Comparison of ENCODE assay signal across 8 cellular contexts in genomic region chr12:32400114-32400672, GRCh38. TPM values are rescaled to one million over a fixed set of nuclear protein-coding genes. Genes with fewer than 3 reads are reported as not detected.
DNase-seq lines count a peak whose midpoint lies in the region; ATAC-seq, FAIRE-seq and TF ChIP-seq lines count a peak whose summit lies in the region.

No MANE protein-coding gene starts in this region.

- TSS peak; percentile 73 for BruUV-seq in MCF 10A (replicated peaks; lab: Mats Ljungman, UMichigan)
- TSS peak; percentile 78 for BruUV-seq in HepG2 (replicated peaks; lab: Mats Ljungman, UMichigan)

- H3K27ac Mint-ChIP-seq in CD4-positive, CD25-positive, alpha-beta regulatory T cell = no peak overlapping the region
- H3K27ac Mint-ChIP-seq in MCF 10A (ENCODE audit: low read depth, unreplicated experiment) (peak overlapping the region; percentile 92), type B pancreatic cell (peak overlapping the region; percentile 87)

- H3K4me1 ChIP-seq in CD4-positive, CD25-positive, alpha-beta regulatory T cell (ENCODE audit: control insufficient read depth, insufficient read depth, low read length, poor library complexity, severe bottlenecking) = peaks cover 14% of the 10 kb centered on the region
- H3K4me1 ChIP-seq in HepG2 (ENCODE audit: insufficient read depth, low read length) = peaks cover 23% of the 10 kb centered on the region

- intact Hi-C loops in MCF 10A (cut with micrococcal nuclease) (loop anchor here (1.0 kb wide), 1 partner anchor 54 kb away; no protein-coding TSS in a partner anchor), HepG2 (cut with micrococcal nuclease; ENCODE audit: unreplicated experiment) (loop anchor here (2.0 to 5.0 kb wide), 2 partner anchors 19 to 37 kb away; no protein-coding TSS in a partner anchor)

- peaks cover 57% of the 10 kb centered on the region for H3K27me3 Mint-ChIP-seq in CD4-positive, CD25-positive, alpha-beta regulatory T cell
- H3K27me3 Mint-ChIP-seq in MCF 10A (ENCODE audit: insufficient read depth, unreplicated experiment) (no peaks in the 10 kb centered on the region), type B pancreatic cell (peaks cover 29% of the 10 kb centered on the region)

- peak overlapping the region; percentile 33 for H2AFZ ChIP-seq in HepG2 (ENCODE audit: low read length)

- TF ChIP-seq POLR2A in HepG2 (IDR thresholded peaks at IDR 0.05; ENCODE audit: insufficient read depth in 1 of 2, low read depth in 2 of 2, low read length in 2 of 2) = no peak

- H3K4me2 ChIP-seq in HepG2 (ENCODE audit: low read depth, low read length) = peak overlapping the region; percentile 99

- H3K4me3 Mint-ChIP-seq in CD4-positive, CD25-positive, alpha-beta regulatory T cell = peak overlapping the region; percentile 11 to 92 (median 83)
- H3K4me3 Mint-ChIP-seq in MCF 10A (ENCODE audit: unreplicated experiment) (peak overlapping the region; percentile 79), type B pancreatic cell (peak overlapping the region; percentile 99)

- no peaks in the 10 kb centered on the region for H3K9me3 ChIP-seq in CD4-positive, CD25-positive, alpha-beta regulatory T cell (ENCODE audit: control insufficient read depth in 2 of 2, low read length in 2 of 2)
- H3K9me3 ChIP-seq in HepG2 (ENCODE audit: low read length) = no peaks in the 10 kb centered on the region

- H3K36me3 Mint-ChIP-seq in CD4-positive, CD25-positive, alpha-beta regulatory T cell = no peaks in the 10 kb centered on the region
- H3K36me3 Mint-ChIP-seq in MCF 10A (ENCODE audit: insufficient read depth, unreplicated experiment) = peaks cover 32% of the 10 kb centered on the region
- H3K36me3 Mint-ChIP-seq in type B pancreatic cell = no peaks in the 10 kb centered on the region

- no peak for DNase-seq in CD4-positive, CD25-positive, alpha-beta regulatory T cell
- peak; percentile 51 for DNase-seq in HuH-7.5 (ENCODE audit: low spot score)
- peak; percentile 61 for DNase-seq in MCF 10A (ENCODE audit: unreplicated experiment)
- DNase-seq in HepG2 (ENCODE audit: low spot score) = no peak
- DNase-seq in type B pancreatic cell (ENCODE audit: extremely low spot score, unreplicated experiment) = no peak
- no peak for DNase-seq in NOMO-1 (lab: John Stamatoyannopoulos, UW; ENCODE audit: unreplicated experiment in 2 of 2)
- DNase-seq in stimulated activated CD4-positive, alpha-beta T cell treated with anti-CD3 and anti-CD28 coated beads, Interleukin-15, amount 100 ng/mL, for 24 hours = no peak

- no peak overlapping the region for H3K27ac ChIP-seq in CD4-positive, CD25-positive, alpha-beta regulatory T cell (ENCODE audit: insufficient read depth, low read length, poor library complexity, severe bottlenecking)
- H3K27ac ChIP-seq in HepG2 (ENCODE audit: extremely low read length, insufficient read depth, low read length) = no peak overlapping the region

- no peak for TF ChIP-seq EP300 in HepG2 (IDR thresholded peaks at IDR 0.05; ENCODE audit: low read depth in 2 of 2, low read length in 2 of 2)
- TF ChIP-seq EP300 in HepG2 (CRISPR knock-in tag; IDR thresholded peaks at IDR 0.05; ENCODE audit: borderline replicate concordance) = no peak

- in situ Hi-C loops in HepG2 (cut with HindIII; ENCODE audit: extremely low pct_ligation_motif_present, low pct_unique_long_range_greater_than_20kb) = no loop called here

- TF ChIP-seq RAD21 in HepG2 (CRISPR knock-in tag; IDR thresholded peaks at IDR 0.05) = no peak

- peaks cover 6 to 13% (median 9%) of the 10 kb centered on the region in 4 donors for H3K4me1 Mint-ChIP-seq in CD4-positive, CD25-positive, alpha-beta regulatory T cell
- H3K4me1 Mint-ChIP-seq in MCF 10A (ENCODE audit: insufficient read depth, unreplicated experiment) = peaks cover 19% of the 10 kb centered on the region
- H3K4me1 Mint-ChIP-seq in type B pancreatic cell (ENCODE audit: unreplicated experiment) = peaks cover 4% of the 10 kb centered on the region

- H3K9ac ChIP-seq in HepG2 (ENCODE audit: insufficient read depth, low read depth, low read length) = peak overlapping the region; percentile 51; the same call in 1 of the 2 replicates

- H3K79me2 ChIP-seq in HepG2 (ENCODE audit: insufficient read depth, low read length) = no peaks in the 10 kb centered on the region

- H3K9me3 Mint-ChIP-seq in CD4-positive, CD25-positive, alpha-beta regulatory T cell = no peaks in the 10 kb centered on the region
- H3K9me3 Mint-ChIP-seq in MCF 10A (ENCODE audit: unreplicated experiment) (no peaks in the 10 kb centered on the region), type B pancreatic cell (no peaks in the 10 kb centered on the region)

- no peak overlapping the region for H3K4me3 ChIP-seq in CD4-positive, CD25-positive, alpha-beta regulatory T cell (ENCODE audit: low read depth, low read length)
- H3K4me3 ChIP-seq in HepG2 (replicated peaks in 1 of 3; ENCODE audit: insufficient read depth in 1 of 3, low read depth in 2 of 3, low read length in 3 of 3) = peak overlapping the region; percentile 86 to 92 (median 87)

- 2% methylated on average over 15 of the region's 15 CpGs for WGBS in HepG2 (ENCODE audit: low lambda C conversion rate)

- no peak for FAIRE-seq in HepG2 (lab: Jason Lieb, UNC)

- no peak for ATAC-seq in CD4-positive, CD25-positive, alpha-beta regulatory T cell (ENCODE audit: low read depth in 2 of 2)
- ATAC-seq in HepG2 (peak; percentile 29), GM21390 (IDR thresholded peaks at IDR 0.05; ENCODE audit: unreplicated experiment) (no peak)

- TF ChIP-seq CTCF in MCF 10A (IDR thresholded peaks at IDR 0.05; ENCODE audit: unreplicated experiment) (no peak), HepG2 (CRISPR knock-in tag; IDR thresholded peaks at IDR 0.05) (no peak), type B pancreatic cell (conservative IDR thresholded peaks at IDR 0.05) (no peak)

- no peaks in the 10 kb centered on the region for H4K20me1 ChIP-seq in HepG2 (ENCODE audit: insufficient read depth, low read length)

- POLR2A ChIA-PET in MCF 10A (lab: Yijun Ruan, JAX) (interaction anchor here (0.6 to 4.0 kb wide), 36 partner anchors 9 to 1075 kb away, joined by 3 to 63 read pairs (median 4); partner anchors contain the start of genes DNM1L and YARS2), HepG2 (lab: Yijun Ruan, JAX) (interaction anchor here (1.5 kb wide), 2 partner anchors 10 to 355 kb away, joined by 4 to 7 read pairs; partner anchors contain the start of gene YARS2)

- no peaks in the 10 kb centered on the region for H3K36me3 ChIP-seq in CD4-positive, CD25-positive, alpha-beta regulatory T cell (ENCODE audit: control insufficient read depth, insufficient read depth, low read length)
- H3K36me3 ChIP-seq in HepG2 (replicated peaks in 1 of 2; ENCODE audit: control insufficient read depth in 1 of 2, insufficient read depth in 2 of 2, low read length in 2 of 2) = no peaks in the 10 kb centered on the region

- H3K27me3 ChIP-seq in CD4-positive, CD25-positive, alpha-beta regulatory T cell (ENCODE audit: control insufficient read depth, insufficient read depth, low read length) = peaks cover 15% of the 10 kb centered on the region
- peaks cover 0 to 8% of the 10 kb centered on the region in 2 experiments; a peak in 1 of 5 replicates for H3K27me3 ChIP-seq in HepG2 (ENCODE audit: control insufficient read depth in 1 of 2, insufficient read depth in 2 of 2, low read length in 2 of 2)

- CTCF ChIA-PET in MCF 10A (lab: Yijun Ruan, JAX) = interaction anchor here (0.6 to 3.2 kb wide), 14 partner anchors 24 to 1162 kb away, joined by 3 to 15 read pairs (median 4); no protein-coding TSS in a partner anchor
- CTCF ChIA-PET in HepG2 (lab: Yijun Ruan, JAX; ENCODE audit: low intra/inter-chr PET ratio, low total read pairs) = no interaction called here

TF ChIP-seq in HepG2, 621 proteins besides CTCF, POLR2A, EP300 and RAD21 (continues in another document):
- TF ChIP-seq ZNF552 (CRISPR knock-in tag; IDR thresholded peaks at IDR 0.05; ENCODE audit: borderline replicate concordance) (no peak), RORA (CRISPR knock-in tag; IDR thresholded peaks at IDR 0.05) (no peak), ZNF670 (CRISPR knock-in tag; IDR thresholded peaks at IDR 0.05; ENCODE audit: borderline replicate concordance) (0 out of 2 replicates have a peak, but pooled peaks have one; percentile 36), ZNF792 (CRISPR knock-in tag; IDR thresholded peaks at IDR 0.05) (no peak), KDM5B (CRISPR knock-in tag; IDR thresholded peaks at IDR 0.05; ENCODE audit: borderline replicate concordance) (no peak), ZNF672 (CRISPR knock-in tag; IDR thresholded peaks at IDR 0.05) (no peak)

RNA-seq across cellular contexts. Expression of gene FGD4, which starts 0.8 kb away (rescaled TPM):
- 0.67 TPM for total RNA-seq in CD4-positive, CD25-positive, alpha-beta regulatory T cell
- polyA plus RNA-seq in CD4-positive, CD25-positive, alpha-beta regulatory T cell = under 1 TPM in 1 of 4 donors, not detected in 3; 0.02 TPM
- 32.5 and 34.7 TPM in 2 replicates for total RNA-seq in MCF 10A (2022)
- 4.6 and 5.3 TPM in 2 replicates for total RNA-seq in HepG2 (2016; rRNA removed; fragmentation: Illumina TruSeq; extraction: Trizol)
- 9.9 and 11.4 TPM in 2 replicates for total RNA-seq in HepG2 (2016; cell fraction: cytosol; rRNA removed; fragmentation: Illumina TruSeq; extraction: Trizol; ENCODE audit: low read depth)
- 4.6 and 5.5 TPM in 2 replicates for total RNA-seq in HepG2 (2016; cell fraction: insoluble cytoplasmic fraction; rRNA removed; fragmentation: Illumina TruSeq; extraction: Trizol)
- total RNA-seq in HepG2 (2016; cell fraction: membrane; rRNA removed; fragmentation: Illumina TruSeq; extraction: Trizol) = 4.0 and 5.2 TPM in 2 replicates
- 7.1 and 8.1 TPM in 2 replicates for total RNA-seq in HepG2 (2016; cell fraction: nucleus; rRNA removed; fragmentation: Illumina TruSeq; extraction: Trizol)
- polyA plus RNA-seq in HepG2 (2011; rRNA removed) = 4.7 and 6.6 TPM in 2 replicates
- 2.0 and 2.4 TPM in 2 replicates for polyA plus RNA-seq in HepG2 (2011; cell fraction: cytosol; rRNA removed)
- 6.0 and 6.1 TPM in 2 replicates for polyA plus RNA-seq in HepG2 (2011; cell fraction: nucleus; rRNA removed)
- polyA plus RNA-seq in HepG2 (2012) = 4.3 and 6.2 TPM in 2 replicates
- 0.24 and 0.28 TPM in 2 replicates for polyA plus RNA-seq in HepG2 (2016; cell fraction: cytosol; fragmentation: Illumina TruSeq; extraction: Trizol; ENCODE audit: low read depth)
- polyA plus RNA-seq in HepG2 (2016; cell fraction: insoluble cytoplasmic fraction; fragmentation: Illumina TruSeq; extraction: Trizol; ENCODE audit: low read depth) = 1.4 and 2.2 TPM in 2 replicates
- 0.51 and 0.76 TPM in 2 replicates for polyA plus RNA-seq in HepG2 (2016; cell fraction: membrane; fragmentation: Illumina TruSeq; extraction: Trizol; ENCODE audit: low read depth)
- polyA plus RNA-seq in HepG2 (2016; cell fraction: nucleus; fragmentation: Illumina TruSeq; extraction: Trizol; ENCODE audit: insufficient read depth, low read depth) = 2.9 and 3.8 TPM in 2 replicates
- 6.9 and 9.3 TPM in 2 replicates for polyA minus RNA-seq in HepG2 (2011; rRNA and poly(A)+ RNA removed; ENCODE audit: low replicate concordance)
- 13.8 and 18.8 TPM in 2 replicates for polyA minus RNA-seq in HepG2 (2011; cell fraction: cytosol; rRNA and poly(A)+ RNA removed)
- polyA minus RNA-seq in HepG2 (2011; cell fraction: nucleus; rRNA and poly(A)+ RNA removed) = 42.7 and 45.4 TPM in 2 replicates
- 26.7 and 47.6 TPM in 2 replicates for total RNA-seq in type B pancreatic cell (ENCODE audit: low replicate concordance)

Comparison
In these comparisons a context has a peak if more than half of its experiments do, and no peak if none do; other contexts are left out.
1. DNase-seq: peak in HuH-7.5 (single experiment) and MCF 10A (single experiment); none in CD4-positive, CD25-positive, alpha-beta regulatory T cell (0 of 3), HepG2 (single experiment), type B pancreatic cell (single experiment), NOMO-1 (0 of 2) and stimulated activated CD4-positive, alpha-beta T cell treated with anti-CD3 and anti-CD28 coated beads, Interleukin-15, amount 100 ng/mL, for 24 hours (single experiment).
2. H3K27ac Mint-ChIP-seq: peak in MCF 10A (single experiment) and type B pancreatic cell (single experiment); none in CD4-positive, CD25-positive, alpha-beta regulatory T cell (0 of 3).
3. Peak in every context shown above with its lines, with median percentiles within 50 percentile points of each other: H3K4me3 Mint-ChIP-seq.